8 cellular contexts compared by ENCODE assay signal in the genomic region with DNA sequence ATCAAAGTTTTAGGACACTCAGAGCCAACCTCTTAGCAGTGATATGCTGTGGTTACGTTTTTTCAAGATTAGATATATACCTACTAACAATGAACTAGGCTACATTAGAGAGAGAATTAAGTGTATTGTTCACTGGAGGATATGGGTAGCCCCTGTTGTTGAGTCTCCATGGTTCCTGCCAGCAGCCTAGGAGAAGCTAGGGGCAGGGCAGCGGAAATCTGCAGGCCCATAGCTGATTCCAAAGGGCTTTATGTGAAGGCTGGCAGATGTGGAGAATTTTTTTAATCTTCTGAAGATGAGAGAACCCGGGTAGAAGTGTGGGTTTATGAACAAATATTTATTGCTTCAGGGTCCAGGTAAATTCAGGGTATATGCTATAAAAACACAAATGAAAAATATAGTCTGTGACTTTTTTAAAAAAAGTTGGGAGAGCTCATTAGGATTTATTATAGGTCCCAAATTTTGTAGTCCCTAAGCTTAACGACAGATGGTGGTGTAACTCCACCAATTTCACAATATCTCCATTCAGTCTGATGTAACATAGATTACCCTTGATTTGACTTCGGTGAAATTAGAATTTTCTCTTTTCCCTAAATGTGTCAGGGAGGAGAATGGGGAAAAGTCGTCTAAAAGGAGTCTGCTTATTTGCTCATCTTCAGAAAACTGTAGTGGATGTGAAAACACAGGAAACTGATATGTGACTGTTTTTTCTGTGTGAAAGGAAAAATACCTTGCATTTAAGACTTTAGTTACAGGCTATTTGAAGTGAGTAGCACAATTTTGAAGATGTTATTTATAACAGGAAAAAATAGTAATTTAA.
A peak's percentile ranks its signal among the peaks of the same experiment; 100 is the strongest.
DNase-seq lines count a peak whose midpoint lies in the region; ATAC-seq and TF ChIP-seq lines count a peak whose summit lies in the region.

No MANE protein-coding gene starts in this region.

- no peak overlapping the region for H3K4me3 Mint-ChIP-seq in activated CD4-positive, alpha-beta T cell treated with anti-CD3 and anti-CD28 coated beads, Interleukin-2, amount 10 ng/mL, durations not matched to agents 7 days and 5 days

- TF ChIP-seq CTCF in testis (IDR thresholded peaks at IDR 0.05): peak; percentile 15 to 37 (median 26)

- no peak overlapping the region for H3K27ac ChIP-seq in testis

- peaks cover 32% of the 10 kb centered on the region for H3K4me1 Mint-ChIP-seq in activated CD4-positive, alpha-beta T cell treated with anti-CD3 and anti-CD28 coated beads, Interleukin-2, amount 10 ng/mL, durations not matched to agents 7 days and 5 days

- POLR2A ChIA-PET in activated CD4-positive, alpha-beta T cell treated with anti-CD3 and anti-CD28 coated beads, Interleukin-2, amount 10 ng/mL, durations not matched to agents 7 days and 5 days (lab: Charles Lee): no interaction called here

- ATAC-seq in HG03039 (IDR thresholded peaks at IDR 0.05; ENCODE audit: unreplicated experiment): no peak

- no peak for TF ChIP-seq POLR2A in testis (IDR thresholded peaks at IDR 0.05)

- H3K36me3 ChIP-seq in adipocyte (ENCODE audit: control insufficient read depth, insufficient read depth, low read length, severe bottlenecking) (no peaks in the 10 kb centered on the region), testis (ENCODE audit: low read depth, missing control alignments) (no peaks in the 10 kb centered on the region), MG63 (no peaks in the 10 kb centered on the region)

- WGBS in testis, 2 donors: 30 to 34% methylated on average over 6 of the region's 6 CpGs

- peak overlapping the region; percentile 48 for H3K27ac Mint-ChIP-seq in activated CD4-positive, alpha-beta T cell treated with anti-CD3 and anti-CD28 coated beads, Interleukin-2, amount 10 ng/mL, durations not matched to agents 7 days and 5 days

- H3K36me3 Mint-ChIP-seq in activated CD4-positive, alpha-beta T cell treated with anti-CD3 and anti-CD28 coated beads, Interleukin-2, amount 10 ng/mL, durations not matched to agents 7 days and 5 days (ENCODE audit: low read depth): no peaks in the 10 kb centered on the region

- intact Hi-C loops in testis (cut with DNase I; ENCODE audit: low total_unique reads): no loop called here

- no peak for DNase-seq in activated CD4-positive, alpha-beta T cell treated with anti-CD3 and anti-CD28 coated beads, Interleukin-2, amount 10 ng/mL, durations not matched to agents 7 days and 5 days
- DNase-seq in activated CD4-positive, alpha-beta T cell treated with anti-CD3 and anti-CD28 coated beads for 1 hour: no peak
- peak; percentile 22 to 25 for DNase-seq in NCI-H187 (lab: John Stamatoyannopoulos, UW)
- DNase-seq in adipocyte (ENCODE audit: low read depth): peak; percentile 79
- DNase-seq in inferior parietal cortex (ENCODE audit: extremely low spot score): peak; percentile 69
- DNase-seq in testis: no peak
- no peak for DNase-seq in MG63

- CTCF ChIA-PET in activated CD4-positive, alpha-beta T cell treated with anti-CD3 and anti-CD28 coated beads, Interleukin-2, amount 10 ng/mL, durations not matched to agents 7 days and 5 days (lab: Charles Lee): interaction anchor here (0.6 kb wide), 1 partner anchor 472 kb away, joined by 3 read pairs; no protein-coding TSS in a partner anchor

- H3K4me3 ChIP-seq in adipocyte (ENCODE audit: low read length) (peak overlapping the region; percentile 93), testis (no peak overlapping the region), MG63 (no peak overlapping the region)

- H3K4me1 ChIP-seq in adipocyte (ENCODE audit: control insufficient read depth, insufficient read depth, low read length): peaks cover 16% of the 10 kb centered on the region
- peaks cover 11% of the 10 kb centered on the region for H3K4me1 ChIP-seq in testis

- H3K9me3 Mint-ChIP-seq in activated CD4-positive, alpha-beta T cell treated with anti-CD3 and anti-CD28 coated beads, Interleukin-2, amount 10 ng/mL, durations not matched to agents 7 days and 5 days: no peaks in the 10 kb centered on the region

- H3K9ac ChIP-seq in adipocyte (ENCODE audit: low read length): peak overlapping the region; percentile 84

- no peaks in the 10 kb centered on the region for H3K9me3 ChIP-seq in adipocyte (ENCODE audit: control insufficient read depth, low read length)
- H3K9me3 ChIP-seq in testis: no peaks in the 10 kb centered on the region
- H3K9me3 ChIP-seq in MG63: no peaks in the 10 kb centered on the region

- H3K27me3 Mint-ChIP-seq in activated CD4-positive, alpha-beta T cell treated with anti-CD3 and anti-CD28 coated beads, Interleukin-2, amount 10 ng/mL, durations not matched to agents 7 days and 5 days: peaks cover 70% of the 10 kb centered on the region

- H3K27me3 ChIP-seq in adipocyte (replicated peaks; ENCODE audit: control insufficient read depth, insufficient read depth, low read length) (no peaks in the 10 kb centered on the region), testis (no peaks in the 10 kb centered on the region), MG63 (peaks cover 28% of the 10 kb centered on the region)

Comparison
In these comparisons a context has a peak if more than half of its experiments do, and no peak if none do; other contexts are left out.
1. DNase-seq: peak in NCI-H187 (2 of 2), adipocyte (single experiment) and inferior parietal cortex (single experiment); none in activated CD4-positive, alpha-beta T cell treated with anti-CD3 and anti-CD28 coated beads, Interleukin-2, amount 10 ng/mL, durations not matched to agents 7 days and 5 days (single experiment), activated CD4-positive, alpha-beta T cell treated with anti-CD3 and anti-CD28 coated beads for 1 hour (single experiment), testis (single experiment) and MG63 (single experiment).